9 cellular contexts compared by ENCODE assay signal in the genomic region with DNA sequence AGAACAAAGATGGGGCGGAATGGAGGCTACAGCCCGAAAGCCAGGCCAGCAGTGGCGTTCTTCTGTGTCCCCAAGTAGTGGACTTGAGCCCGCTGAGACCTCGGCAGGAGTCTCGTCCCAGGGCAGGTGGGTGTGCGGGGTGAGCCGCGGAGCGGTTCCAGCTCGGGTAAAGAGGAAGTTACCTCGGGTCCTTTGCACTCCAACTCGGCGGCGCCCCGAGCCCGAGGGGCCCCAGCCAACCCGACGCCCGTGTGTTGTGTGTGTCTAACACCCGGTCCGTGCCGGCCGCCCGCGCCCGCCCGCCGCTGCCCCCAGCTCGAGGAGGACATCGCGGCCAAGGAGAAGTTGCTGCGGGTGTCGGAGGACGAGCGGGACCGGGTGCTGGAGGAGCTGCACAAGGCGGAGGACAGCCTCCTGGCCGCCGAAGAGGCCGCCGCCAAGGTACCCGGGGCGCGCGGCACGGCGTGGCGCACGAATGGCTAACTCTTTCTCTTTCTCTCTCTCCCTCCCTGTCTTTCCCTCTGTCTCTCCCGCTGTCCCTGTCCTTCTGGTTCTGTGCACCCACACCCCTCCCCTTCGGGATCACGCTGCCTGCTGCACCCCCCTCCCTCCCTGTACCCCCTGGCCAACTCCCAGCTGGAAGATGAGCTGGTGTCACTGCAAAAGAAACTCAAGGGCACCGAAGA. TPM values are rescaled to one million over a fixed set of nuclear protein-coding genes. Genes with fewer than 3 reads are reported as not detected.
DNase-seq lines count a peak whose midpoint lies in the region; ATAC-seq, FAIRE-seq and TF ChIP-seq lines count a peak whose summit lies in the region.
"Had no signal": no experiment of that assay in that cellular context is flagged by ENCODE, and none has a peak within 500 bp of the region (broad histone marks: within the 10 kb centered on the region; RNA-seq: fewer than 3 reads in every experiment).

No MANE protein-coding gene starts in this region.

- WGBS in HUES64, result under 1% methylated on average over 54 of the region's 54 CpGs
- WGBS in adrenal gland, 4 donors, result 0 to 1% (median 1%) methylated on average over 26 to 54 of the region's 54 CpGs
- 0 to 1% (median 1%) methylated on average over 37 to 54 of the region's 54 CpGs for WGBS in small intestine, 3 donors

- intact Hi-C loops in adrenal gland (cut with DNase I), result loop anchor here in 1 of 2 donors (10.0 kb wide), 1 partner anchor 259 kb away; no protein-coding TSS in a partner anchor

- H3K4me1 ChIP-seq in HUES64 (ENCODE audit: insufficient read depth, low read length) (peaks cover 48% of the 10 kb centered on the region), adrenal gland (replicated peaks in 1 of 2) (peaks cover 13 to 22% of the 10 kb centered on the region in 2 donors), small intestine (ENCODE audit: control insufficient read depth in 2 of 2, insufficient read depth in 1 of 2, low read depth in 1 of 2, low read length in 1 of 2) (peaks cover 1 to 3% of the 10 kb centered on the region in 2 donors)

- peak; percentile 4 for DNase-seq in ACHN
- DNase-seq in adrenal gland, result peak in 1 of 7 donors; percentile 13
- DNase-seq in small intestine, result no peak
- DNase-seq in NCI-H446 treated with DMSO at 0.1 percent for 48 hours (lab: John Stamatoyannopoulos, UW), result no peak

- no peak for TF ChIP-seq CTCF in adrenal gland (IDR thresholded peaks at IDR 0.05)

- H3K4me3 ChIP-seq in HUES64 (ENCODE audit: low read length), result peak overlapping the region; percentile 97
- H3K4me3 ChIP-seq in adrenal gland, result peak overlapping the region in 2 of 4 donors; percentile 39 to 74
- peak overlapping the region; percentile 97 for H3K4me3 ChIP-seq in iPS-11a (ENCODE audit: low read depth, low read length)
- peak overlapping the region; percentile 50 to 73 for H3K4me3 ChIP-seq in small intestine (ENCODE audit: low read depth in 1 of 2, low read length in 2 of 2)

- no peak for FAIRE-seq in small intestine (lab: Jason Lieb, UNC)
- FAIRE-seq: GM18507 had no signal

- peak overlapping the region; percentile 93 for H3K9ac ChIP-seq in HUES64 (ENCODE audit: low read depth, low read length)

- H3K36me3 ChIP-seq in HUES64 (ENCODE audit: insufficient read depth, low read length) (peaks cover 39% of the 10 kb centered on the region), adrenal gland (replicated peaks in 1 of 2) (no peaks in the 10 kb centered on the region), small intestine (ENCODE audit: control insufficient read depth in 2 of 2, insufficient read depth in 2 of 2, low read length in 2 of 2) (no peaks in the 10 kb centered on the region)

- H3K9me3 ChIP-seq in HUES64 (ENCODE audit: insufficient read depth, low read depth, low read length), result no peaks in the 10 kb centered on the region
- no peaks in the 10 kb centered on the region for H3K9me3 ChIP-seq in adrenal gland (replicated peaks in 1 of 3)
- no peaks in the 10 kb centered on the region for H3K9me3 ChIP-seq in small intestine (ENCODE audit: control insufficient read depth, low read depth)

- TF ChIP-seq POLR2A in adrenal gland (IDR thresholded peaks at IDR 0.05), result no peak

- H3K27ac ChIP-seq in HUES64 (ENCODE audit: low read depth, low read length) (peak overlapping the region; percentile 87; the same call in 1 of the 2 replicates), adrenal gland (peak overlapping the region in 3 of 5 donors; percentile 23 to 77 (median 60)), small intestine (ENCODE audit: low read depth in 1 of 2, low read length in 1 of 2) (peak overlapping the region in 1 of 2 donors; percentile 81)

- in situ Hi-C loops in ACHN (cut with HindIII; ENCODE audit: low pct_ligation_motif_present, low pct_unique_long_range_greater_than_20kb, low sequenced_read_pairs), result no loop called here

- H3K27me3 ChIP-seq in HUES64 (ENCODE audit: insufficient read depth, low read length) (no peaks in the 10 kb centered on the region), adrenal gland (peaks cover 13% of the 10 kb centered on the region), small intestine (ENCODE audit: control insufficient read depth in 2 of 2, insufficient read depth in 2 of 2, low read length in 2 of 2) (peaks cover 0 to 17% of the 10 kb centered on the region in 2 donors)

- no peak for ATAC-seq in GM18520 (IDR thresholded peaks at IDR 0.05; ENCODE audit: unreplicated experiment)
- no peak for ATAC-seq in HG03280 (IDR thresholded peaks at IDR 0.05; ENCODE audit: unreplicated experiment)

RNA-seq across cellular contexts. Expression of gene TPM1, which starts 1.0 kb away (rescaled TPM):
- polyA plus RNA-seq in HUES64 (2013, experiment 1 of 2), result 315 TPM
- 324 TPM for polyA plus RNA-seq in HUES64 (2013, experiment 2 of 2)
- total RNA-seq in adrenal gland, result 100 to 1,000 TPM in 6 of 8 donors, 10 to 100 TPM in 2; 81.8 to 217 (median 157) TPM
- polyA plus RNA-seq in adrenal gland (100 to 1,000 TPM; 162 to 246 (median 205) TPM), small intestine (100 to 1,000 TPM; 353 to 542 (median 411) TPM)
